Comparison of ENCODE assay signal across 18 cellular contexts in genomic region chr4:129113919-129114318, GRCh38. TPM values are rescaled to one million over a fixed set of nuclear protein-coding genes. Genes with fewer than 3 reads are reported as not detected.
A peak's percentile ranks its signal among the peaks of the same experiment; 100 is the strongest.
DNase-seq lines count a peak whose midpoint lies in the region; ATAC-seq, FAIRE-seq and TF ChIP-seq lines count a peak whose summit lies in the region.
"Had no signal": no experiment of that assay in that cellular context is flagged by ENCODE, and none has a peak within 500 bp of the region (broad histone marks: within the 10 kb centered on the region; RNA-seq: fewer than 3 reads in every experiment).

No MANE protein-coding gene starts in this region.

- H3K4me1 ChIP-seq in DND-41 (ENCODE audit: insufficient read depth, low read length) = no peaks in the 10 kb centered on the region
- no peaks in the 10 kb centered on the region for H3K4me1 ChIP-seq in K562 (replicated peaks in 1 of 2; ENCODE audit: control insufficient read depth in 2 of 2, insufficient read depth in 2 of 2, low read length in 2 of 2)
- peaks cover 7 to 13% (median 11%) of the 10 kb centered on the region in 3 donors for H3K4me1 ChIP-seq in pancreas
- H3K4me1 ChIP-seq in esophagus muscularis mucosa = no peaks in the 10 kb centered on the region
- no peaks in the 10 kb centered on the region for H3K4me1 ChIP-seq in naive thymus-derived CD4-positive, alpha-beta T cell (ENCODE audit: control insufficient read depth in 2 of 2, insufficient read depth in 2 of 2, low read length in 2 of 2)
- H3K4me1 ChIP-seq: BLaER1 treated with 17β-estradiol and CSF1 and Interleukin-3, amounts not matched to agents 10 nM and 100 nM had no signal

- no TSS peak for BruUV-seq in K562 (replicated peaks; lab: Mats Ljungman, UMichigan)

- no peak overlapping the region for H3K4me3 ChIP-seq in DND-41 (ENCODE audit: low read depth in 1 of 2, low read length in 2 of 2)
- H3K4me3 ChIP-seq in K562 = no peak overlapping the region
- H3K4me3 ChIP-seq in pancreas = no peak overlapping the region
- no peak overlapping the region for H3K4me3 ChIP-seq in esophagus muscularis mucosa
- no peak overlapping the region for H3K4me3 ChIP-seq in naive thymus-derived CD4-positive, alpha-beta T cell (ENCODE audit: low read length)
- H3K4me3 ChIP-seq in lower leg skin (ENCODE audit: low read depth, poor library complexity, severe bottlenecking) = no peak overlapping the region
- H3K4me3 ChIP-seq: BLaER1 treated with 17β-estradiol and CSF1 and Interleukin-3, amounts not matched to agents 10 nM and 100 nM had no signal

- H3K9me3 Mint-ChIP-seq in naive thymus-derived CD4-positive, alpha-beta T cell = no peaks in the 10 kb centered on the region

- H3K4me2 ChIP-seq in DND-41 (ENCODE audit: insufficient read depth, low read length) (no peak overlapping the region), K562 (ENCODE audit: insufficient read depth, low read length) (no peak overlapping the region)
- H3K4me2 ChIP-seq: BLaER1 treated with 17β-estradiol and CSF1 and Interleukin-3, amounts not matched to agents 10 nM and 100 nM had no signal

- no peak for TF ChIP-seq CTCF in DND-41 (IDR thresholded peaks at IDR 0.05; ENCODE audit: borderline replicate concordance, extremely low read depth, low read length, poor library complexity, severe bottlenecking)
- TF ChIP-seq CTCF in K562 (IDR thresholded peaks at IDR 0.05 in 2 of 3, conservative IDR thresholded peaks at IDR 0.05 in 1 of 3; ENCODE audit: insufficient read depth in 2 of 3, low read depth in 1 of 3, low read length in 3 of 3) = no peak
- TF ChIP-seq CTCF in pancreas (IDR thresholded peaks at IDR 0.05) = no peak
- no peak for TF ChIP-seq CTCF in esophagus muscularis mucosa (IDR thresholded peaks at IDR 0.05)
- no peak for TF ChIP-seq CTCF in lower leg skin (IDR thresholded peaks at IDR 0.05)

- no peaks in the 10 kb centered on the region for H3K27me3 ChIP-seq in DND-41 (ENCODE audit: insufficient read depth, low read length, poor library complexity)
- no peaks in the 10 kb centered on the region for H3K27me3 ChIP-seq in K562 (ENCODE audit: control insufficient read depth in 2 of 2, insufficient read depth in 2 of 2, low read length in 2 of 2)
- no peaks in the 10 kb centered on the region for H3K27me3 ChIP-seq in pancreas
- no peaks in the 10 kb centered on the region for H3K27me3 ChIP-seq in esophagus muscularis mucosa
- no peaks in the 10 kb centered on the region for H3K27me3 ChIP-seq in naive thymus-derived CD4-positive, alpha-beta T cell (ENCODE audit: control insufficient read depth in 2 of 2, insufficient read depth in 2 of 2, low read length in 2 of 2)
- H3K27me3 ChIP-seq: BLaER1 treated with 17β-estradiol and CSF1 and Interleukin-3, amounts not matched to agents 10 nM and 100 nM had no signal

- H3K27ac ChIP-seq in DND-41 (ENCODE audit: low read length) (no peak overlapping the region), K562 (ENCODE audit: extremely low read depth, low read depth, low read length) (no peak overlapping the region), pancreas (peak overlapping the region; percentile 19 to 66 (median 42)), esophagus muscularis mucosa (replicated peaks in 1 of 4) (no peak overlapping the region)
- H3K27ac ChIP-seq in naive thymus-derived CD4-positive, alpha-beta T cell (ENCODE audit: low read depth, low read length) = no peak overlapping the region
- H3K27ac ChIP-seq: BLaER1 treated with 17β-estradiol and CSF1 and Interleukin-3, amounts not matched to agents 10 nM and 100 nM; HL-60 had no signal

- no peak overlapping the region for H3K9ac ChIP-seq in DND-41 (ENCODE audit: low read depth, low read length)
- H3K9ac ChIP-seq in K562 (ENCODE audit: insufficient read depth in 1 of 2, low read depth in 2 of 2, low read length in 2 of 2) = no peak overlapping the region
- H3K9ac ChIP-seq: BLaER1 treated with 17β-estradiol and CSF1 and Interleukin-3, amounts not matched to agents 10 nM and 100 nM had no signal

- H3K9me3 ChIP-seq in DND-41 (ENCODE audit: insufficient read depth, low read length, severe bottlenecking) = no peaks in the 10 kb centered on the region
- no peaks in the 10 kb centered on the region for H3K9me3 ChIP-seq in K562 (replicated peaks; ENCODE audit: control insufficient read depth, insufficient read depth, low read depth, low read length)
- H3K9me3 ChIP-seq in pancreas = no peaks in the 10 kb centered on the region
- no peaks in the 10 kb centered on the region for H3K9me3 ChIP-seq in esophagus muscularis mucosa
- H3K9me3 ChIP-seq in naive thymus-derived CD4-positive, alpha-beta T cell (ENCODE audit: control insufficient read depth in 2 of 3, low read length in 3 of 3) = no peaks in the 10 kb centered on the region
- H3K9me3 ChIP-seq: BLaER1 treated with 17β-estradiol and CSF1 and Interleukin-3, amounts not matched to agents 10 nM and 100 nM had no signal

- H3K36me3 Mint-ChIP-seq in naive thymus-derived CD4-positive, alpha-beta T cell = peaks cover 5 to 35% (median 13%) of the 10 kb centered on the region in 5 donors

- no peaks in the 10 kb centered on the region for H3K9me1 ChIP-seq in K562 (ENCODE audit: control insufficient read depth, insufficient read depth, low read length)

- H4K20me1 ChIP-seq in DND-41 (ENCODE audit: insufficient read depth, low read length) (no peaks in the 10 kb centered on the region), K562 (replicated peaks; ENCODE audit: control insufficient read depth, insufficient read depth, low read length) (no peaks in the 10 kb centered on the region)
- H4K20me1 ChIP-seq: BLaER1 treated with 17β-estradiol and CSF1 and Interleukin-3, amounts not matched to agents 10 nM and 100 nM had no signal

- H3K79me2 ChIP-seq in DND-41 (ENCODE audit: insufficient read depth, low read length) = no peaks in the 10 kb centered on the region
- H3K79me2 ChIP-seq in K562 (ENCODE audit: control insufficient read depth, insufficient read depth, low read length) = no peaks in the 10 kb centered on the region

- 17% methylated on average over 1 of the region's 1 CpG for WGBS in K562 (ENCODE audit: insufficient coverage, low coverage, missing lambda C conversion rate)
- 81 to 94% methylated on average over 1 of the region's 1 CpG for WGBS in pancreas, 2 donors
- 70% methylated on average over 1 of the region's 1 CpG for WGBS in esophagus muscularis mucosa
- WGBS in lower leg skin, 2 donors = 60 to 75% methylated on average over 1 of the region's 1 CpG

- H3K4me1 Mint-ChIP-seq in naive thymus-derived CD4-positive, alpha-beta T cell = no peaks in the 10 kb centered on the region
- H3K4me1 Mint-ChIP-seq: CD4-positive, CD25-positive, alpha-beta regulatory T cell had no signal

- TF ChIP-seq EP300 in K562 (IDR thresholded peaks at IDR 0.05; ENCODE audit: low read length) (no peak), esophagus muscularis mucosa (IDR thresholded peaks at IDR 0.05) (no peak)

- H3K36me3 ChIP-seq in DND-41 (ENCODE audit: insufficient read depth, low read length) (peaks cover 15% of the 10 kb centered on the region; the same call in 1 of the 2 replicates), K562 (ENCODE audit: control insufficient read depth, insufficient read depth, low read length) (peaks cover 9% of the 10 kb centered on the region; the same call in 2 of the 3 replicates), pancreas (no peaks in the 10 kb centered on the region), esophagus muscularis mucosa (peaks cover 0 to 17% (median 6%) of the 10 kb centered on the region in 4 donors)
- peaks cover 0 to 6% (median 0%) of the 10 kb centered on the region in 3 experiments for H3K36me3 ChIP-seq in naive thymus-derived CD4-positive, alpha-beta T cell (ENCODE audit: control insufficient read depth in 2 of 3, insufficient read depth in 3 of 3, low read length in 3 of 3)

- intact Hi-C loops in K562 (cut with micrococcal nuclease) (no loop called here), pancreas (cut with DNase I) (no loop called here), esophagus muscularis mucosa (cut with DNase I) (no loop called here), lower leg skin (cut with DNase I; ENCODE audit: low total_unique reads) (no loop called here)
- intact Hi-C loops in naive thymus-derived CD4-positive, alpha-beta T cell (cut with micrococcal nuclease) = no loop called here

- POLR2A ChIA-PET in K562 (lab: Yijun Ruan, JAX) = interaction anchor here (0.6 kb wide), 1 partner anchor 22 kb away, joined by 3 read pairs; no protein-coding TSS in a partner anchor
- POLR2A ChIA-PET in naive thymus-derived CD4-positive, alpha-beta T cell (lab: Charles Lee) = no interaction called here

- FAIRE-seq in K562 (lab: Jason Lieb, UNC) (no peak), pancreas (lab: Jason Lieb, UNC) (no peak)
- FAIRE-seq: G401.6, GM12891, H1 had no signal

- no peak for TF ChIP-seq RAD21 in K562 (CRISPR knock-in tag; conservative IDR thresholded peaks at IDR 0.05 in 1 of 2, IDR thresholded peaks at IDR 0.05 in 1 of 2)

- no peak overlapping the region for H3K27ac Mint-ChIP-seq in naive thymus-derived CD4-positive, alpha-beta T cell
- H3K27ac Mint-ChIP-seq: CD4-positive, CD25-positive, alpha-beta regulatory T cell had no signal

- CTCF ChIA-PET in K562 (lab: Yijun Ruan, JAX; ENCODE audit: low intra/inter-chr PET ratio) = no interaction called here
- CTCF ChIA-PET in naive thymus-derived CD4-positive, alpha-beta T cell (lab: Charles Lee) = no interaction called here

- H3K27me3 Mint-ChIP-seq in naive thymus-derived CD4-positive, alpha-beta T cell = no peaks in the 10 kb centered on the region
- H3K27me3 Mint-ChIP-seq: CD4-positive, CD25-positive, alpha-beta regulatory T cell had no signal

- in situ Hi-C loops in K562 (cut with MboI) = no loop called here

- ATAC-seq in DND-41 (ENCODE audit: insufficient read depth, low read depth) = peak; percentile 40; the same call in 1 of the 3 replicates
- ATAC-seq in K562 = peak; percentile 56
- peak; percentile 40 to 56 (median 48) for ATAC-seq in pancreas
- no peak for ATAC-seq in naive thymus-derived CD4-positive, alpha-beta T cell
- ATAC-seq: HCT116 had no signal

- no peak overlapping the region for H3K4me3 Mint-ChIP-seq in naive thymus-derived CD4-positive, alpha-beta T cell
- H3K4me3 Mint-ChIP-seq: CD4-positive, CD25-positive, alpha-beta regulatory T cell had no signal

- TF ChIP-seq POLR2A in K562 (conservative IDR thresholded peaks at IDR 0.05) (no peak), esophagus muscularis mucosa (IDR thresholded peaks at IDR 0.05; ENCODE audit: low read depth) (no peak), lower leg skin (IDR thresholded peaks at IDR 0.05) (no peak)

- DNase-seq in DND-41 = no peak
- peak; percentile 4 for DNase-seq in NCI-H69 (lab: John Stamatoyannopoulos, UW)
- no peak for DNase-seq in K562 (ENCODE audit: extremely low read depth in 1 of 4, low spot score in 3 of 4)
- no peak for DNase-seq in pancreas
- DNase-seq in esophagus muscularis mucosa (ENCODE audit: extremely low spot score) = no peak
- no peak for DNase-seq in naive thymus-derived CD4-positive, alpha-beta T cell
- DNase-seq in lower leg skin (ENCODE audit: low spot score in 2 of 2) = no peak
- DNase-seq: 8988T; Calu3; CD4-positive, CD25-positive, alpha-beta regulatory T cell; DMS 273 treated with DMSO at 0.1 percent for 48 hours; EL had no signal

- H2AFZ ChIP-seq in DND-41 (ENCODE audit: low read depth, low read length) (no peak overlapping the region), K562 (ENCODE audit: low read depth, low read length) (no peak overlapping the region)

RNA-seq across cellular contexts. Expression of gene C4orf33, which starts 18.0 kb away (rescaled TPM):
- total RNA-seq in K562 (2011; cell fraction: chromatin; rRNA removed; ENCODE audit: low replicate concordance) = 11.2 and 51.7 TPM in 2 replicates
- total RNA-seq in K562 (2011; cell fraction: nucleolus; rRNA removed) = 3.3 and 11.7 TPM in 2 replicates
- total RNA-seq in K562 (2011; cell fraction: nucleoplasm; rRNA removed) = 17.2 and 26.8 TPM in 2 replicates
- 12.7 and 17.1 TPM in 2 replicates for total RNA-seq in K562 (2014; rRNA removed)
- total RNA-seq in K562 (2014; rRNA removed; fragmentation: Illumina TruSeq; extraction: Trizol) = 29.6 and 31.0 TPM in 2 replicates
- total RNA-seq in K562 (2015; rRNA removed; fragmentation: Illumina TruSeq; extraction: Trizol) = 21.9 and 23.4 TPM in 2 replicates
- total RNA-seq in K562 (2021) = 16.7 and 18.1 TPM in 2 replicates
- polyA plus RNA-seq in K562 (2011; rRNA removed) = 33.2 and 39.6 TPM in 2 replicates
- 4.3 and 13.1 TPM in 2 replicates for polyA plus RNA-seq in K562 (2011; cell fraction: cytosol; rRNA removed)
- polyA plus RNA-seq in K562 (2011; cell fraction: nucleus; rRNA removed) = 11.9 and 21.5 TPM in 2 replicates
- polyA plus RNA-seq in K562 (2012) = 18.1 and 31.4 TPM in 2 replicates
- polyA plus RNA-seq in K562 (2014; fragmentation: Illumina TruSeq; extraction: Trizol) = 22.2 and 27.5 TPM in 2 replicates
- 10 to 100 TPM; 36.8 to 42.0 TPM for polyA plus RNA-seq in K562 (2014; fragmentation: Nextera tagmentation; extraction: Ambion mirVana)
- polyA plus RNA-seq in K562 (2014; rRNA removed) = 23.8 and 25.3 TPM in 2 replicates
- 19.6 and 30.0 TPM in 2 replicates for polyA minus RNA-seq in K562 (2011; rRNA and poly(A)+ RNA removed)
- polyA minus RNA-seq in K562 (2011; cell fraction: cytosol; rRNA and poly(A)+ RNA removed) = 5.4 and 6.4 TPM in 2 replicates
- polyA minus RNA-seq in K562 (2011; cell fraction: nucleus; rRNA and poly(A)+ RNA removed) = 12.1 and 24.8 TPM in 2 replicates
- 10 to 100 TPM in 1 of 6 donors, 1 to 10 TPM in 5; 5.6 to 11.1 (median 7.6) TPM for total RNA-seq in pancreas
- polyA plus RNA-seq in pancreas = 1 to 10 TPM; 5.5 to 9.5 TPM
- total RNA-seq in esophagus muscularis mucosa = 1 to 10 TPM; 4.8 to 7.2 (median 5.6) TPM
- total RNA-seq in naive thymus-derived CD4-positive, alpha-beta T cell = 10 to 100 TPM in 3 of 5 experiments, 1 to 10 TPM in 2; 5.3 to 18.3 (median 11.8) TPM
- polyA plus RNA-seq in naive thymus-derived CD4-positive, alpha-beta T cell = 1 to 10 TPM; 6.0 to 9.3 TPM
- 1 to 10 TPM; 3.7 to 8.5 (median 7.0) TPM for total RNA-seq in lower leg skin

RNA-seq across cellular contexts. Expression of gene SCLT1, which starts 20.6 kb away (rescaled TPM):
- 30.0 and 69.2 TPM in 2 replicates for total RNA-seq in K562 (2011; cell fraction: chromatin; rRNA removed; ENCODE audit: low replicate concordance)
- 20.5 and 23.8 TPM in 2 replicates for total RNA-seq in K562 (2011; cell fraction: nucleolus; rRNA removed)
- total RNA-seq in K562 (2011; cell fraction: nucleoplasm; rRNA removed) = 52.6 and 114 TPM in 2 replicates
- total RNA-seq in K562 (2014; rRNA removed) = 21.7 TPM in 2 replicates
- 31.9 and 35.5 TPM in 2 replicates for total RNA-seq in K562 (2014; rRNA removed; fragmentation: Illumina TruSeq; extraction: Trizol)
- total RNA-seq in K562 (2015; rRNA removed; fragmentation: Illumina TruSeq; extraction: Trizol) = 27.0 and 31.6 TPM in 2 replicates
- total RNA-seq in K562 (2021) = 21.3 and 22.2 TPM in 2 replicates
- 20.9 and 24.8 TPM in 2 replicates for polyA plus RNA-seq in K562 (2011; rRNA removed)
- 6.5 and 12.9 TPM in 2 replicates for polyA plus RNA-seq in K562 (2011; cell fraction: cytosol; rRNA removed)
- 14.5 and 14.8 TPM in 2 replicates for polyA plus RNA-seq in K562 (2011; cell fraction: nucleus; rRNA removed)
- 15.2 and 19.8 TPM in 2 replicates for polyA plus RNA-seq in K562 (2012)
- 19.1 and 24.2 TPM in 2 replicates for polyA plus RNA-seq in K562 (2014; fragmentation: Illumina TruSeq; extraction: Trizol)
- 1 to 10 TPM; 8.0 to 8.6 TPM for polyA plus RNA-seq in K562 (2014; fragmentation: Nextera tagmentation; extraction: Ambion mirVana)
- polyA plus RNA-seq in K562 (2014; rRNA removed) = 20.4 and 24.9 TPM in 2 replicates
- 28.0 and 35.2 TPM in 2 replicates for polyA minus RNA-seq in K562 (2011; rRNA and poly(A)+ RNA removed)
- polyA minus RNA-seq in K562 (2011; cell fraction: cytosol; rRNA and poly(A)+ RNA removed) = 9.6 and 11.6 TPM in 2 replicates
- 53.2 and 64.3 TPM in 2 replicates for polyA minus RNA-seq in K562 (2011; cell fraction: nucleus; rRNA and poly(A)+ RNA removed)
- total RNA-seq in pancreas = 1 to 10 TPM; 4.6 to 7.3 (median 6.4) TPM
- polyA plus RNA-seq in pancreas = 1 to 10 TPM; 3.4 to 4.0 TPM
- total RNA-seq in esophagus muscularis mucosa = 10 to 100 TPM in 2 of 4 donors, 1 to 10 TPM in 2; 6.4 to 12.5 (median 9.7) TPM
- total RNA-seq in naive thymus-derived CD4-positive, alpha-beta T cell = 10 to 100 TPM; 21.4 to 36.4 (median 26.9) TPM
- polyA plus RNA-seq in naive thymus-derived CD4-positive, alpha-beta T cell = 1 to 10 TPM; 5.9 to 7.0 TPM
- total RNA-seq in lower leg skin = 1 to 10 TPM; 4.4 to 8.6 (median 6.8) TPM

Comparison
In these comparisons a context has a peak if more than half of its experiments do, and no peak if none do; other contexts are left out.
1. H3K27ac ChIP-seq: peak in pancreas (4 of 4); none in DND-41 (single experiment), K562 (single experiment), esophagus muscularis mucosa (0 of 4) and naive thymus-derived CD4-positive, alpha-beta T cell (single experiment).